In genomic region chr9:93210974-93211653, GRCh38 we compare ENCODE assay signal across 2 cellular contexts.
TF ChIP-seq lines count a peak whose summit lies in the region.

No MANE protein-coding gene starts in this region.

TF ChIP-seq in HEK293, 187 proteins besides CTCF, POLR2A, EP300 and RAD21 (continued from another document):
- TF ChIP-seq GFI1B (tag by site-specific recombination; IDR thresholded peaks at IDR 0.05) (no peak), SP3 (tag by site-specific recombination; IDR thresholded peaks at IDR 0.05) (no peak), SP7 (tag by site-specific recombination; IDR thresholded peaks at IDR 0.05) (no peak), TSHZ1 (tag by site-specific recombination; IDR thresholded peaks at IDR 0.05; ENCODE audit: borderline replicate concordance) (no peak), ZNF140 (tag by site-specific recombination; IDR thresholded peaks at IDR 0.05) (no peak), ZFHX2 (tag by site-specific recombination; conservative IDR thresholded peaks at IDR 0.05) (peak; percentile 47), PRDM1 (tag by site-specific recombination; IDR thresholded peaks at IDR 0.05) (peak; percentile 86), BCL6B (tag by site-specific recombination; IDR thresholded peaks at IDR 0.05) (no peak), ZNF37A (tag by site-specific recombination; IDR thresholded peaks at IDR 0.05) (no peak), ZNF629 (tag by site-specific recombination; IDR thresholded peaks at IDR 0.05) (no peak), ZBTB44 (tag by site-specific recombination; IDR thresholded peaks at IDR 0.05) (no peak), ZNF830 (tag by site-specific recombination; IDR thresholded peaks at IDR 0.05; ENCODE audit: low read depth) (no peak), HOXD13 (CRISPR knock-in tag; IDR thresholded peaks at IDR 0.05; ENCODE audit: borderline replicate concordance) (no peak), ELK4 (IDR thresholded peaks at IDR 0.05; ENCODE audit: borderline replicate concordance, low read depth, low read length) (no peak), ZNF24 (tag by site-specific recombination; IDR thresholded peaks at IDR 0.05) (0 out of 2 replicates have a peak, but pooled peaks have one; percentile 58), ZNF571 (tag by site-specific recombination; IDR thresholded peaks at IDR 0.05) (no peak), ZNF837 (tag by site-specific recombination; IDR thresholded peaks at IDR 0.05) (no peak), ZNF785 (tag by site-specific recombination; IDR thresholded peaks at IDR 0.05) (no peak), ZNF16 (tag by site-specific recombination; IDR thresholded peaks at IDR 0.05; ENCODE audit: low read depth) (no peak), TCF7L2 (IDR thresholded peaks at IDR 0.05; ENCODE audit: borderline replicate concordance, low read depth, low read length) (no peak), ZBTB17 (tag by site-specific recombination; IDR thresholded peaks at IDR 0.05) (no peak)

TF ChIP-seq in GM12878, 131 proteins besides CTCF, POLR2A, EP300 and RAD21 (continued from another document):
- peak; percentile 63 for TF ChIP-seq BCL3 (IDR thresholded peaks at IDR 0.05; ENCODE audit: borderline replicate concordance, insufficient read depth, low read depth, low read length, poor library complexity, severe bottlenecking)
- no peak for TF ChIP-seq HDGF (IDR thresholded peaks at IDR 0.05)
- no peak for TF ChIP-seq ATF7 (IDR thresholded peaks at IDR 0.05; ENCODE audit: low read depth)
